ENCODE assay signal across 9 cellular contexts in genomic region chr11:3857628-3858027, GRCh38. TPM values are rescaled to one million over a fixed set of nuclear protein-coding genes. Genes with fewer than 3 reads are reported as not detected.
DNase-seq lines count a peak whose midpoint lies in the region; ATAC-seq and TF ChIP-seq lines count a peak whose summit lies in the region.
"Had no signal": no experiment of that assay in that cellular context is flagged by ENCODE, and none has a peak within 500 bp of the region (broad histone marks: within the 10 kb centered on the region; RNA-seq: fewer than 3 reads in every experiment).

No MANE protein-coding gene starts in this region.

- no peaks in the 10 kb centered on the region for H3K9me3 Mint-ChIP-seq in Caco-2 (ENCODE audit: unreplicated experiment)

- BruUV-seq in Caco-2 (replicated peaks; lab: Mats Ljungman, UMichigan): no TSS peak

- no peak for ATAC-seq in GM21717 (IDR thresholded peaks at IDR 0.05; ENCODE audit: unreplicated experiment)
- no peak for ATAC-seq in GM18861 (IDR thresholded peaks at IDR 0.05; ENCODE audit: unreplicated experiment)

- TF ChIP-seq CTCF in Caco-2 (IDR thresholded peaks at IDR 0.05; ENCODE audit: insufficient read depth in 1 of 2, low read depth in 1 of 2, low read length in 1 of 2, severe bottlenecking in 1 of 2, unreplicated experiment in 1 of 2) (no peak), dorsolateral prefrontal cortex (IDR thresholded peaks at IDR 0.05 in 54 of 56, conservative IDR thresholded peaks at IDR 0.05 in 2 of 56; ENCODE audit: low read depth in 1 of 56, partially characterized antibody in 56 of 56) (no peak), osteoblast (IDR thresholded peaks at IDR 0.05; ENCODE audit: extremely low read depth, low read depth, low read length) (no peak)

- H3K9me3 ChIP-seq in Caco-2: no peaks in the 10 kb centered on the region
- no peaks in the 10 kb centered on the region for H3K9me3 ChIP-seq in osteoblast (ENCODE audit: low read depth, low read length)

- DNase-seq in Caco-2 (no peak), MV-4-11 (lab: John Stamatoyannopoulos, UW) (peak; percentile 19), dorsolateral prefrontal cortex (no peak), osteoblast (ENCODE audit: insufficient read length, low spot score, missing footprints) (peak; percentile 60), UCSD-AML1 (lab: John Stamatoyannopoulos, UW; ENCODE audit: unreplicated experiment) (no peak), hepatic stellate cell (ENCODE audit: low spot score) (no peak)
- DNase-seq: NCI-H2029 treated with DMSO at 0.1 percent for 48 hours had no signal

- H3K36me3 ChIP-seq in Caco-2 (ENCODE audit: control insufficient read depth, insufficient read depth, low read length) (no peaks in the 10 kb centered on the region), osteoblast (ENCODE audit: insufficient read depth, low read length) (no peaks in the 10 kb centered on the region)

- POLR2A ChIA-PET in Caco-2 (lab: Charles Lee): interaction anchor here (0.6 kb wide), 1 partner anchor 203 kb away, joined by 4 read pairs; no protein-coding TSS in a partner anchor

- H3K27ac ChIP-seq in dorsolateral prefrontal cortex (no peak overlapping the region), osteoblast (ENCODE audit: low read depth, low read length) (no peak overlapping the region)

- H3K27ac Mint-ChIP-seq in Caco-2 (ENCODE audit: unreplicated experiment): no peak overlapping the region

- peaks cover 65% of the 10 kb centered on the region for H3K79me2 ChIP-seq in osteoblast (ENCODE audit: insufficient read depth, low read length)

- intact Hi-C loops in Caco-2 (cut with micrococcal nuclease; ENCODE audit: unreplicated experiment): no loop called here
- intact Hi-C loops in dorsolateral prefrontal cortex (cut with DNase I): no loop called here

- H3K4me2 ChIP-seq in osteoblast (ENCODE audit: insufficient read depth, low read length): peak overlapping the region; percentile 90

- H3K4me3 ChIP-seq in Caco-2 (ENCODE audit: low read depth, low read length) (no peak overlapping the region), dorsolateral prefrontal cortex (peak overlapping the region in 46 of 59 donors; percentile 2 to 96 (median 86)), osteoblast (ENCODE audit: insufficient read depth, low read length) (no peak overlapping the region)

- H3K4me1 ChIP-seq in Caco-2 (peaks cover 15% of the 10 kb centered on the region), osteoblast (ENCODE audit: insufficient read depth, low read length) (peaks cover 28% of the 10 kb centered on the region)

- H2AFZ ChIP-seq in osteoblast (ENCODE audit: low read length): no peak overlapping the region

- peaks cover 8% of the 10 kb centered on the region for H4K20me1 ChIP-seq in osteoblast (ENCODE audit: insufficient read depth, low read length)

- peaks cover 31% of the 10 kb centered on the region for H3K4me1 Mint-ChIP-seq in Caco-2 (ENCODE audit: low read depth, unreplicated experiment)

- CTCF ChIA-PET in Caco-2 (lab: Charles Lee): no interaction called here

- no peaks in the 10 kb centered on the region for H3K27me3 Mint-ChIP-seq in Caco-2 (ENCODE audit: insufficient read depth, unreplicated experiment)

- H3K4me3 Mint-ChIP-seq in Caco-2 (ENCODE audit: unreplicated experiment): peak overlapping the region; percentile 84

- peaks cover 12% of the 10 kb centered on the region for H3K36me3 Mint-ChIP-seq in Caco-2 (ENCODE audit: insufficient read depth, unreplicated experiment)

- H3K27me3 ChIP-seq in Caco-2 (replicated peaks; ENCODE audit: control insufficient read depth, insufficient read depth, low read length) (no peaks in the 10 kb centered on the region), dorsolateral prefrontal cortex (no peaks in the 10 kb centered on the region), osteoblast (ENCODE audit: insufficient read depth, low read length) (no peaks in the 10 kb centered on the region)

RNA-seq across cellular contexts. Expression of gene STIM1, which starts 2.2 kb away (rescaled TPM):
- total RNA-seq in Caco-2 (2022) (54.2 and 55.1 TPM in 2 replicates), dorsolateral prefrontal cortex (10 to 100 TPM; 40.9 to 92.8 (median 69.6) TPM), osteoblast (57.5 and 57.9 TPM in 2 replicates)

RNA-seq across cellular contexts. Expression of gene RHOG, which starts 16.9 kb away (rescaled TPM):
- total RNA-seq in Caco-2 (2022): 36.9 and 40.5 TPM in 2 replicates
- total RNA-seq in dorsolateral prefrontal cortex: 100 to 1,000 TPM in 1 of 120 experiments, 10 to 100 TPM in 119; 13.0 to 131 (median 35.8) TPM
- 13.3 and 17.0 TPM in 2 replicates for total RNA-seq in osteoblast

RNA-seq across cellular contexts. Expression of gene PGAP2, which starts 49.3 kb away (rescaled TPM):
- total RNA-seq in Caco-2 (2022): 53.6 and 57.9 TPM in 2 replicates
- 10 to 100 TPM; 15.7 to 52.0 (median 29.4) TPM for total RNA-seq in dorsolateral prefrontal cortex
- 10.3 and 10.9 TPM in 2 replicates for total RNA-seq in osteoblast

Comparison
In these comparisons a context has a peak if more than half of its experiments do, and no peak if none do; other contexts are left out.
1. DNase-seq: peak in MV-4-11 (single experiment) and osteoblast (single experiment); none in Caco-2 (0 of 2), dorsolateral prefrontal cortex (0 of 10), UCSD-AML1 (single experiment) and hepatic stellate cell (single experiment).
2. H3K4me3 ChIP-seq: peak in dorsolateral prefrontal cortex (46 of 59); none in Caco-2 (single experiment) and osteoblast (single experiment).